10 cellular contexts compared by ENCODE assay signal in genomic region chr7:132930881-132931280, GRCh38.
DNase-seq lines count a peak whose midpoint lies in the region; ATAC-seq, FAIRE-seq and TF ChIP-seq lines count a peak whose summit lies in the region.
"Had no signal": no experiment of that assay in that cellular context is flagged by ENCODE, and none has a peak within 500 bp of the region (broad histone marks: within the 10 kb centered on the region; RNA-seq: fewer than 3 reads in every experiment).

No MANE protein-coding gene starts in this region.

- no peak overlapping the region for H3K4me3 Mint-ChIP-seq in HFFc6
- H3K4me3 Mint-ChIP-seq in astrocyte (ENCODE audit: unreplicated experiment), result no peak overlapping the region

- H3K4me3 ChIP-seq in astrocyte (ENCODE audit: insufficient read depth, low read depth, low read length) (no peak overlapping the region), kidney (ENCODE audit: low read length in 2 of 2) (no peak overlapping the region)
- H3K4me3 ChIP-seq: PC-9 had no signal

- H3K4me1 Mint-ChIP-seq in HFFc6 (ENCODE audit: low read depth) (peaks cover 17% of the 10 kb centered on the region), astrocyte (ENCODE audit: low read depth, unreplicated experiment) (no peaks in the 10 kb centered on the region)

- ATAC-seq in GM19397 (IDR thresholded peaks at IDR 0.05; ENCODE audit: unreplicated experiment), result no peak
- no peak for ATAC-seq in HG03571 (IDR thresholded peaks at IDR 0.05; ENCODE audit: unreplicated experiment)

- H3K9me3 Mint-ChIP-seq in HFFc6 (no peaks in the 10 kb centered on the region), astrocyte (ENCODE audit: unreplicated experiment) (no peaks in the 10 kb centered on the region)

- no peak overlapping the region for H3K27ac ChIP-seq in astrocyte (ENCODE audit: low read depth, low read length)
- no peak overlapping the region for H3K27ac ChIP-seq in kidney (ENCODE audit: low read depth in 2 of 2, low read length in 2 of 2)
- H3K27ac ChIP-seq: PC-9 had no signal

- H4K20me1 ChIP-seq in astrocyte (ENCODE audit: insufficient read depth, low read length), result peaks cover 15% of the 10 kb centered on the region

- no peak overlapping the region for H3K9ac ChIP-seq in astrocyte (ENCODE audit: low read length)
- H3K9ac ChIP-seq in kidney (ENCODE audit: low read length in 2 of 2), result no peak overlapping the region

- H3K27me3 Mint-ChIP-seq in HFFc6 (ENCODE audit: insufficient read depth), result no peaks in the 10 kb centered on the region; the same call in 1 of the 2 replicates
- no peaks in the 10 kb centered on the region for H3K27me3 Mint-ChIP-seq in astrocyte (ENCODE audit: low read depth, unreplicated experiment)

- DNase-seq in ACHN, result peak; percentile 45
- peak; percentile 3 for DNase-seq in HFFc6
- no peak for DNase-seq in astrocyte (ENCODE audit: low read depth)
- DNase-seq in kidney, result no peak
- DNase-seq in activated T-cell treated with anti-CD3 and anti-CD28 coated beads for 4 hours, result no peak
- no peak for DNase-seq in stimulated activated CD4-positive, alpha-beta T cell treated with anti-CD3 and anti-CD28 coated beads, Interleukin-4, amount 100 ng/mL, for 24 hours
- DNase-seq: effector CD8-positive, alpha-beta T cell; PC-9 had no signal

- TF ChIP-seq CTCF in HFFc6 (IDR thresholded peaks at IDR 0.05), result peak; percentile 70
- peak; percentile 20 for TF ChIP-seq CTCF in astrocyte (IDR thresholded peaks at IDR 0.05; ENCODE audit: insufficient read depth, low read depth, low read length)
- peak; percentile 32 for TF ChIP-seq CTCF in kidney (IDR thresholded peaks at IDR 0.05; ENCODE audit: borderline replicate concordance, extremely low read depth, insufficient read depth)

- no peaks in the 10 kb centered on the region for H3K36me3 ChIP-seq in astrocyte (ENCODE audit: insufficient read depth, low read length)
- H3K36me3 ChIP-seq in kidney (ENCODE audit: control insufficient read depth in 1 of 2, insufficient read depth in 2 of 2, low read length in 2 of 2), result no peaks in the 10 kb centered on the region

- H3K4me1 ChIP-seq in astrocyte (ENCODE audit: insufficient read depth, low read length), result peaks cover 4% of the 10 kb centered on the region
- no peaks in the 10 kb centered on the region for H3K4me1 ChIP-seq in kidney (ENCODE audit: control insufficient read depth in 1 of 2, insufficient read depth in 1 of 2, low read depth in 1 of 2, low read length in 2 of 2)

- in situ Hi-C loops in ACHN (cut with HindIII; ENCODE audit: low pct_ligation_motif_present, low pct_unique_long_range_greater_than_20kb, low sequenced_read_pairs), result no loop called here

- no peaks in the 10 kb centered on the region for H3K27me3 ChIP-seq in astrocyte (ENCODE audit: insufficient read depth, low read length)

- H3K27ac Mint-ChIP-seq in HFFc6, result no peak overlapping the region
- no peak overlapping the region for H3K27ac Mint-ChIP-seq in astrocyte (ENCODE audit: unreplicated experiment)

- no peaks in the 10 kb centered on the region for H3K79me2 ChIP-seq in astrocyte (ENCODE audit: insufficient read depth, low read length)

- H3K36me3 Mint-ChIP-seq in HFFc6 (ENCODE audit: low read depth), result peaks cover 5% of the 10 kb centered on the region; the same call in 1 of the 2 replicates
- H3K36me3 Mint-ChIP-seq in astrocyte (ENCODE audit: low read depth, unreplicated experiment), result peaks cover 4% of the 10 kb centered on the region

- no peak overlapping the region for H3K4me2 ChIP-seq in astrocyte (ENCODE audit: low read length)
- H3K4me2 ChIP-seq: PC-9 had no signal

- intact Hi-C loops in kidney (cut with DNase I), result no loop called here

- FAIRE-seq in astrocyte (lab: Jason Lieb, UNC), result no peak
- FAIRE-seq in kidney (lab: Jason Lieb, UNC), result no peak

- no peaks in the 10 kb centered on the region for H3K9me3 ChIP-seq in astrocyte (ENCODE audit: insufficient read depth, low read depth, low read length)
- H3K9me3 ChIP-seq in kidney (ENCODE audit: control insufficient read depth in 1 of 2, low read length in 2 of 2), result no peaks in the 10 kb centered on the region

- H2AFZ ChIP-seq in astrocyte (ENCODE audit: low read depth, low read length), result no peak overlapping the region
- H2AFZ ChIP-seq: PC-9 had no signal

Comparison
In these comparisons a context has a peak if more than half of its experiments do, and no peak if none do; other contexts are left out.
1. DNase-seq: peak in ACHN (single experiment) and HFFc6 (single experiment); none in astrocyte (single experiment), kidney (single experiment), activated T-cell treated with anti-CD3 and anti-CD28 coated beads for 4 hours (single experiment) and stimulated activated CD4-positive, alpha-beta T cell treated with anti-CD3 and anti-CD28 coated beads, Interleukin-4, amount 100 ng/mL, for 24 hours (single experiment).
2. CTCF ChIP-seq: peak in every context shown above with its lines; median percentile 70 in HFFc6; 32 in kidney; 20 in astrocyte.